Comparison of ENCODE assay signal across 27 cellular contexts in the genomic region with DNA sequence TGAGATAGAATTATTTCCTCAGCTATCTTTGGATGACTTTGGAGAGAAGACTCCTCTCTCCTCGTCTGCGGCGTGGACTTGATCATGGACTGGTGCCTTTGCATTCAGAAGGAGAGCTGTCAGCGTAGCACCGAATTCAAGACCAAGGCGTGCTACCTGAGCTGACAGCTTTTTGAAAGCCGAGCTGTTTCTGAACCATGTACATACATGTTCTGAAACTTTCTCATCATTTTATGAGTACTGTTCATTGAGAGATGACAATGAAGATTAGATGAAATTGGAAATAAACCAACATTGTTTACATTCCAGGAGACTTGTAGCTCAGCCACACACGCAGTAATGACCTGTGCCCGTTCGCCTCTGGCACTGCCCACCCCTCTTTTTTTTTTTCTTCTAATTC. TPM values are rescaled to one million over a fixed set of nuclear protein-coding genes. Genes with fewer than 3 reads are reported as not detected.
A peak's percentile ranks its signal among the peaks of the same experiment; 100 is the strongest.
DNase-seq lines count a peak whose midpoint lies in the region; ATAC-seq and TF ChIP-seq lines count a peak whose summit lies in the region.
"Had no signal": no experiment of that assay in that cellular context is flagged by ENCODE, and none has a peak within 500 bp of the region (broad histone marks: within the 10 kb centered on the region; RNA-seq: fewer than 3 reads in every experiment).

No MANE protein-coding gene starts in this region.

- ATAC-seq in GM19463 (IDR thresholded peaks at IDR 0.05; ENCODE audit: unreplicated experiment): no peak
- ATAC-seq: GM12878, natural killer cell had no signal

- peaks cover 65% of the 10 kb centered on the region for H3K4me1 Mint-ChIP-seq in brain
- H3K4me1 Mint-ChIP-seq in T-helper 2 cell treated with Interferon-gamma antibody and Interleukin-4, amounts not matched to agents 5 μg/mL and 100 μg/mL, for 36 hours (ENCODE audit: low read depth): peaks cover 10% of the 10 kb centered on the region

- no peak for DNase-seq in A673 (ENCODE audit: low spot score)
- peak; percentile 23 for DNase-seq in prostate gland (ENCODE audit: low spot score)
- no peak for DNase-seq in substantia nigra (lab: John Stamatoyannopoulos, UW)
- no peak for DNase-seq in T-helper 2 cell treated with Interferon-gamma antibody and Interleukin-4, amounts not matched to agents 5 μg/mL and 100 μg/mL, for 36 hours (ENCODE audit: low spot score)
- DNase-seq: activated CD4-positive, alpha-beta memory T cell treated with anti-CD3 and anti-CD28 coated beads, Interleukin-2, amount 10 ng/mL, durations not matched to agents 7 days and 5 days; activated CD4-positive, CD25-positive, alpha-beta regulatory T cell treated with anti-CD3 and anti-CD28 coated beads, Interleukin-2, amount 50 U/mL, for 72 hours; activated naive CD8-positive, alpha-beta T cell treated with anti-CD3 and anti-CD28 coated beads, Interleukin-2, amount 10 ng/mL, durations not matched to agents 7 days and 5 days; CD4-positive, alpha-beta T cell; EL; GM23248; left ventricle myocardium inferior; natural killer cell; NCI-H1436 treated with DMSO at 0.1 percent for 48 hours; NCI-H2107; NCI-H446 treated with DMSO at 0.1 percent for 48 hours; small intestine; stimulated activated CD8-positive, alpha-beta memory T cell treated with anti-CD3 and anti-CD28 coated beads, Interleukin-4, amount 100 ng/mL, for 48 hours; trophoblast cell had no signal

- no peaks in the 10 kb centered on the region for H3K9me3 ChIP-seq in A673 (ENCODE audit: low read depth, low read length, poor library complexity, severe bottlenecking)
- H3K9me3 ChIP-seq in prostate gland: no peaks in the 10 kb centered on the region
- H3K9me3 ChIP-seq: left ventricle myocardium inferior had no signal

- H3K27ac ChIP-seq in A673 (ENCODE audit: low read depth, low read length, poor library complexity, severe bottlenecking): no peak overlapping the region
- peak overlapping the region; percentile 12; the same call in 1 of the 2 replicates for H3K27ac ChIP-seq in C4-2B
- H3K27ac ChIP-seq in prostate gland: peak overlapping the region; percentile 6 to 12
- H3K27ac ChIP-seq in substantia nigra (ENCODE audit: low read depth, low read length, poor library complexity, severe bottlenecking): no peak overlapping the region
- H3K27ac ChIP-seq: GM23248, HL-60, left ventricle myocardium inferior, SK-N-MC had no signal

- intact Hi-C loops in A673 (cut with micrococcal nuclease; ENCODE audit: unreplicated experiment) (no loop called here), prostate gland (cut with DNase I) (no loop called here)

- H3K36me3 ChIP-seq in A673 (ENCODE audit: insufficient read depth, low read length, poor library complexity, severe bottlenecking) (peaks cover 32% of the 10 kb centered on the region), prostate gland (peaks cover 0 to 5% of the 10 kb centered on the region in 2 donors)

- peak overlapping the region in 4 of 5 experiments; percentile 59 to 85 (median 78) for H3K27ac Mint-ChIP-seq in brain
- H3K27ac Mint-ChIP-seq in T-helper 2 cell treated with Interferon-gamma antibody and Interleukin-4, amounts not matched to agents 5 μg/mL and 100 μg/mL, for 36 hours: no peak overlapping the region
- H3K27ac Mint-ChIP-seq: activated CD4-positive, alpha-beta memory T cell treated with anti-CD3 and anti-CD28 coated beads, Interleukin-2, amount 10 ng/mL, durations not matched to agents 7 days and 5 days; activated naive CD8-positive, alpha-beta T cell treated with anti-CD3 and anti-CD28 coated beads, Interleukin-2, amount 10 ng/mL, durations not matched to agents 7 days and 5 days; CD4-positive, alpha-beta T cell; mesothelial cell of epicardium; T-helper 1 cell treated with Interleukin-12 subunit alpha and Interleukin-12 subunit beta and Interleukin-4 antibody, amounts not matched to agents 30 μg/mL and 1 μg/mL, for 36 hours had no signal

- H3K27me3 Mint-ChIP-seq in brain: peaks cover 3% of the 10 kb centered on the region
- no peaks in the 10 kb centered on the region for H3K27me3 Mint-ChIP-seq in T-helper 2 cell treated with Interferon-gamma antibody and Interleukin-4, amounts not matched to agents 5 μg/mL and 100 μg/mL, for 36 hours (ENCODE audit: low read depth)
- H3K27me3 Mint-ChIP-seq: activated CD4-positive, alpha-beta memory T cell treated with anti-CD3 and anti-CD28 coated beads, Interleukin-2, amount 10 ng/mL, durations not matched to agents 7 days and 5 days; activated naive CD8-positive, alpha-beta T cell treated with anti-CD3 and anti-CD28 coated beads, Interleukin-2, amount 10 ng/mL, durations not matched to agents 7 days and 5 days; CD4-positive, alpha-beta T cell; central memory CD8-positive, alpha-beta T cell had no signal

- WGBS in prostate gland: 26% methylated on average over 10 of the region's 10 CpGs

- BruUV-seq in A673 (replicated peaks; lab: Mats Ljungman, UMichigan): TSS peak; percentile 64

- no peaks in the 10 kb centered on the region for H3K27me3 ChIP-seq in A673 (replicated peaks; ENCODE audit: insufficient read depth, low read depth, low read length, poor library complexity)
- no peaks in the 10 kb centered on the region for H3K27me3 ChIP-seq in prostate gland (replicated peaks; ENCODE audit: insufficient read depth)

- H3K4me1 ChIP-seq in A673 (ENCODE audit: insufficient read depth, low read length, poor library complexity, severe bottlenecking) (no peaks in the 10 kb centered on the region), prostate gland (replicated peaks) (no peaks in the 10 kb centered on the region)

- TF ChIP-seq CTCF in A673 (conservative IDR thresholded peaks at IDR 0.05; ENCODE audit: low read depth, low read length) (no peak), C4-2B (conservative IDR thresholded peaks at IDR 0.05) (no peak), brain (conservative IDR thresholded peaks at IDR 0.05) (no peak), prostate gland (IDR thresholded peaks at IDR 0.05) (no peak)

- no peak overlapping the region for H3K4me3 Mint-ChIP-seq in brain
- no peak overlapping the region for H3K4me3 Mint-ChIP-seq in T-helper 2 cell treated with Interferon-gamma antibody and Interleukin-4, amounts not matched to agents 5 μg/mL and 100 μg/mL, for 36 hours
- H3K4me3 Mint-ChIP-seq: activated CD4-positive, alpha-beta memory T cell treated with anti-CD3 and anti-CD28 coated beads, Interleukin-2, amount 10 ng/mL, durations not matched to agents 7 days and 5 days; activated naive CD8-positive, alpha-beta T cell treated with anti-CD3 and anti-CD28 coated beads, Interleukin-2, amount 10 ng/mL, durations not matched to agents 7 days and 5 days; CD4-positive, alpha-beta T cell; central memory CD8-positive, alpha-beta T cell; mesothelial cell of epicardium; natural killer cell; T-helper 1 cell treated with Interleukin-12 subunit alpha and Interleukin-12 subunit beta and Interleukin-4 antibody, amounts not matched to agents 30 μg/mL and 1 μg/mL, for 36 hours had no signal

- H3K9me3 Mint-ChIP-seq in brain: no peaks in the 10 kb centered on the region
- no peaks in the 10 kb centered on the region for H3K9me3 Mint-ChIP-seq in T-helper 2 cell treated with Interferon-gamma antibody and Interleukin-4, amounts not matched to agents 5 μg/mL and 100 μg/mL, for 36 hours
- H3K9me3 Mint-ChIP-seq: activated CD4-positive, alpha-beta memory T cell treated with anti-CD3 and anti-CD28 coated beads, Interleukin-2, amount 10 ng/mL, durations not matched to agents 7 days and 5 days; activated naive CD8-positive, alpha-beta T cell treated with anti-CD3 and anti-CD28 coated beads, Interleukin-2, amount 10 ng/mL, durations not matched to agents 7 days and 5 days; CD4-positive, alpha-beta T cell; central memory CD8-positive, alpha-beta T cell; mesothelial cell of epicardium; natural killer cell; T-helper 1 cell treated with Interleukin-12 subunit alpha and Interleukin-12 subunit beta and Interleukin-4 antibody, amounts not matched to agents 30 μg/mL and 1 μg/mL, for 36 hours had no signal

- H3K36me3 Mint-ChIP-seq in brain: peaks cover 10% of the 10 kb centered on the region
- H3K36me3 Mint-ChIP-seq in T-helper 2 cell treated with Interferon-gamma antibody and Interleukin-4, amounts not matched to agents 5 μg/mL and 100 μg/mL, for 36 hours (ENCODE audit: low read depth): peaks cover 62% of the 10 kb centered on the region

- TF ChIP-seq POLR2A in prostate gland (IDR thresholded peaks at IDR 0.05): no peak

- POLR2A ChIA-PET in A673 (lab: Charles Lee; ENCODE audit: low non-redundant PET): no interaction called here

- H3K4me3 ChIP-seq in A673 (ENCODE audit: low read depth, low read length, poor library complexity, severe bottlenecking) (no peak overlapping the region), prostate gland (no peak overlapping the region)
- H3K4me3 ChIP-seq: GM12878, GM23248, left ventricle myocardium inferior, SK-N-MC had no signal

- CTCF ChIA-PET in A673 (lab: Charles Lee): no interaction called here

RNA-seq across cellular contexts. Expression of a gene that starts 21.5 kb away (rescaled TPM):
- 14.1 and 15.6 TPM in 2 replicates for total RNA-seq in A673 (2021)
- 32.0 TPM for polyA plus RNA-seq in brain (ENCODE audit: insufficient read depth, low read depth, low replicate concordance)
- total RNA-seq in prostate gland: 10 to 100 TPM; 17.0 to 36.9 TPM

Comparison
In these comparisons a context has a peak if more than half of its experiments do, and no peak if none do; other contexts are left out.
1. H3K27ac ChIP-seq: peak in C4-2B (single experiment) and prostate gland (2 of 2); none in A673 (single experiment) and substantia nigra (single experiment).